9 cellular contexts compared by ENCODE assay signal in the genomic region with DNA sequence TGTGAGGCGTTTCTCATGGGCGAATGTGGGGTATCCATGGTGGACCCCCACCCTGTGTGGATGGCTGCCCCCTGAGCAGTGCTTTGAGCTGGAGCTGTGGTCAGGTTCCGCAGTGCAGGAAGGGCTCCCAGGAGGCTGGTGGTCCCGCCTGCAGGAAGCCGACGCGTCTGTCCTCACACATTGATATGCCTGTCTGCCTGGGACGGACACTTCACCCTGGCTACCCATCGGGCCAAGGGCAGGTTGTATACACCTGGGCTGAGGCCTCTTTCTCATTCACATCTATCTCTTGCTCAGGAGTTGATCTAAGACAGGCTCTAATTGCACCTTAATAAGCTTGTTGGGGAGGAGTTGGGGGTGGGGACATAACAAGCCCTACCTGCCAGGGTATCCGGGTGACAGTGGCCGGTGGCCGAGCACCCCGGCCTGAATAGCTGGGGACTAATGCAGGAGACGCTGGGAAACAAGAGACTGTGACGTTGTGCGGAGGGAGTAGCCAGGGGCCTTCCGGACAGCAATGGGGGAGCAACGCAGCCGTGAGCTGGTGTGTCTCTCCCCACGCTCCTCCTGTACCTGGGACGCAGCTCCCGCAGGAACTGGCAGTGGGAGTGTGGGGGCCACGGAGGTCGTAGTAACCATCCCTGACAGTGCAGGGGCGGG. TPM values are rescaled to one million over a fixed set of nuclear protein-coding genes. Genes with fewer than 3 reads are reported as not detected.
A peak's percentile ranks its signal among the peaks of the same experiment; 100 is the strongest.
DNase-seq lines count a peak whose midpoint lies in the region; ATAC-seq lines count a peak whose summit lies in the region.
"Had no signal": no experiment of that assay in that cellular context is flagged by ENCODE, and none has a peak within 500 bp of the region (broad histone marks: within the 10 kb centered on the region; RNA-seq: fewer than 3 reads in every experiment).

No MANE protein-coding gene starts in this region.

- H3K4me1 ChIP-seq in thymus (ENCODE audit: control insufficient read depth, insufficient read depth, low read length), result no peaks in the 10 kb centered on the region

- intact Hi-C loops in activated CD4-positive, alpha-beta T cell treated with anti-CD3 and anti-CD28 coated beads, Interleukin-2, amount 10 ng/mL, durations not matched to agents 24 days and 14 days (cut with micrococcal nuclease), result no loop called here

- CTCF ChIA-PET in activated CD8-positive, alpha-beta T cell treated with anti-CD3 and anti-CD28 coated beads, Interleukin-2, amount 10 ng/mL, durations not matched to agents 7 days and 5 days (lab: Charles Lee), result interaction anchor here (0.8 kb wide), 2 partner anchors 12 to 48 kb away, joined by 3 read pairs; no protein-coding TSS in a partner anchor

- H3K4me3 Mint-ChIP-seq in activated CD4-positive, alpha-beta T cell treated with anti-CD3 and anti-CD28 coated beads, Interleukin-2, amount 10 ng/mL, durations not matched to agents 24 days and 14 days, result no peak overlapping the region
- H3K4me3 Mint-ChIP-seq in activated CD8-positive, alpha-beta T cell treated with anti-CD3 and anti-CD28 coated beads, Interleukin-2, amount 10 ng/mL, durations not matched to agents 7 days and 5 days, result no peak overlapping the region

- H3K36me3 ChIP-seq in thymus (ENCODE audit: control insufficient read depth, insufficient read depth), result no peaks in the 10 kb centered on the region

- no peaks in the 10 kb centered on the region for H3K27me3 Mint-ChIP-seq in activated CD4-positive, alpha-beta T cell treated with anti-CD3 and anti-CD28 coated beads, Interleukin-2, amount 10 ng/mL, durations not matched to agents 24 days and 14 days
- H3K27me3 Mint-ChIP-seq in activated CD8-positive, alpha-beta T cell treated with anti-CD3 and anti-CD28 coated beads, Interleukin-2, amount 10 ng/mL, durations not matched to agents 7 days and 5 days (ENCODE audit: low read depth), result no peaks in the 10 kb centered on the region

- peak; percentile 34 for ATAC-seq in activated CD8-positive, alpha-beta T cell treated with anti-CD3 and anti-CD28 coated beads, Interleukin-2, amount 10 ng/mL, durations not matched to agents 7 days and 5 days
- ATAC-seq in HG03469 (IDR thresholded peaks at IDR 0.05; ENCODE audit: unreplicated experiment), result no peak
- no peak for ATAC-seq in HG03565 (IDR thresholded peaks at IDR 0.05; ENCODE audit: unreplicated experiment)

- no peak for DNase-seq in activated CD4-positive, alpha-beta T cell treated with anti-CD3 and anti-CD28 coated beads, Interleukin-2, amount 10 ng/mL, durations not matched to agents 24 days and 14 days
- no peak for DNase-seq in activated CD4-positive, alpha-beta T cell treated with anti-CD3 and anti-CD28 coated beads for 48 hours
- DNase-seq in activated CD8-positive, alpha-beta T cell treated with anti-CD3 and anti-CD28 coated beads, Interleukin-2, amount 10 ng/mL, durations not matched to agents 7 days and 5 days, result no peak
- peak; percentile 79 for DNase-seq in iPS-NIHi7 (ENCODE audit: extremely low spot score)
- DNase-seq in RKO (ENCODE audit: low spot score), result no peak
- DNase-seq: DND-41 had no signal

- no peaks in the 10 kb centered on the region for H3K9me3 Mint-ChIP-seq in activated CD4-positive, alpha-beta T cell treated with anti-CD3 and anti-CD28 coated beads, Interleukin-2, amount 10 ng/mL, durations not matched to agents 24 days and 14 days
- H3K9me3 Mint-ChIP-seq in activated CD8-positive, alpha-beta T cell treated with anti-CD3 and anti-CD28 coated beads, Interleukin-2, amount 10 ng/mL, durations not matched to agents 7 days and 5 days (ENCODE audit: insufficient read depth), result no peaks in the 10 kb centered on the region

- peaks cover 23% of the 10 kb centered on the region for H3K36me3 Mint-ChIP-seq in activated CD4-positive, alpha-beta T cell treated with anti-CD3 and anti-CD28 coated beads, Interleukin-2, amount 10 ng/mL, durations not matched to agents 24 days and 14 days (ENCODE audit: low read depth)
- peaks cover 21% of the 10 kb centered on the region for H3K36me3 Mint-ChIP-seq in activated CD8-positive, alpha-beta T cell treated with anti-CD3 and anti-CD28 coated beads, Interleukin-2, amount 10 ng/mL, durations not matched to agents 7 days and 5 days (ENCODE audit: low read depth)

- peak overlapping the region; percentile 37 for H3K27ac Mint-ChIP-seq in activated CD4-positive, alpha-beta T cell treated with anti-CD3 and anti-CD28 coated beads, Interleukin-2, amount 10 ng/mL, durations not matched to agents 24 days and 14 days
- peak overlapping the region; percentile 52 for H3K27ac Mint-ChIP-seq in activated CD8-positive, alpha-beta T cell treated with anti-CD3 and anti-CD28 coated beads, Interleukin-2, amount 10 ng/mL, durations not matched to agents 7 days and 5 days

- POLR2A ChIA-PET in activated CD8-positive, alpha-beta T cell treated with anti-CD3 and anti-CD28 coated beads, Interleukin-2, amount 10 ng/mL, durations not matched to agents 7 days and 5 days (lab: Charles Lee), result no interaction called here

- peak overlapping the region; percentile 60 for H3K27ac ChIP-seq in thymus (ENCODE audit: low read depth)

- peaks cover 11% of the 10 kb centered on the region for H3K4me1 Mint-ChIP-seq in activated CD4-positive, alpha-beta T cell treated with anti-CD3 and anti-CD28 coated beads, Interleukin-2, amount 10 ng/mL, durations not matched to agents 24 days and 14 days
- peaks cover 6% of the 10 kb centered on the region for H3K4me1 Mint-ChIP-seq in activated CD8-positive, alpha-beta T cell treated with anti-CD3 and anti-CD28 coated beads, Interleukin-2, amount 10 ng/mL, durations not matched to agents 7 days and 5 days (ENCODE audit: low read depth)

- no peaks in the 10 kb centered on the region for H3K9me3 ChIP-seq in thymus (ENCODE audit: control insufficient read depth)

- no peaks in the 10 kb centered on the region for H3K27me3 ChIP-seq in thymus (ENCODE audit: control insufficient read depth, insufficient read depth)

- 84% methylated on average over 25 of the region's 25 CpGs for WGBS in thymus

- no peak overlapping the region for H3K4me3 ChIP-seq in thymus (ENCODE audit: low read length)

RNA-seq across cellular contexts. Expression of a gene that starts 21.7 kb away (rescaled TPM):
- total RNA-seq in activated CD4-positive, alpha-beta T cell treated with anti-CD3 and anti-CD28 coated beads, Interleukin-2, amount 10 ng/mL, durations not matched to agents 24 days and 14 days, result 138 and 152 TPM in 2 replicates
- total RNA-seq in activated CD8-positive, alpha-beta T cell treated with anti-CD3 and anti-CD28 coated beads, Interleukin-2, amount 10 ng/mL, durations not matched to agents 7 days and 5 days, result 100 to 1,000 TPM in 1 of 2 experiments, 10 to 100 TPM in 1; 94.5 to 100 TPM
- 59.0 TPM for polyA plus RNA-seq in thymus

RNA-seq across cellular contexts. Expression of a gene that starts 35.5 kb away (rescaled TPM):
- total RNA-seq in activated CD4-positive, alpha-beta T cell treated with anti-CD3 and anti-CD28 coated beads, Interleukin-2, amount 10 ng/mL, durations not matched to agents 24 days and 14 days, result 59.2 and 59.5 TPM in 2 replicates
- total RNA-seq in activated CD8-positive, alpha-beta T cell treated with anti-CD3 and anti-CD28 coated beads, Interleukin-2, amount 10 ng/mL, durations not matched to agents 7 days and 5 days, result 10 to 100 TPM; 50.2 to 54.4 TPM
- 198 TPM for polyA plus RNA-seq in thymus

RNA-seq across cellular contexts. Expression of a gene that starts 48.8 kb away (rescaled TPM):
- total RNA-seq in activated CD4-positive, alpha-beta T cell treated with anti-CD3 and anti-CD28 coated beads, Interleukin-2, amount 10 ng/mL, durations not matched to agents 24 days and 14 days, result 94.4 and 99.4 TPM in 2 replicates
- 10 to 100 TPM; 32.8 to 34.4 TPM for total RNA-seq in activated CD8-positive, alpha-beta T cell treated with anti-CD3 and anti-CD28 coated beads, Interleukin-2, amount 10 ng/mL, durations not matched to agents 7 days and 5 days
- polyA plus RNA-seq in thymus, result 16.3 TPM
